11 cellular contexts compared by ENCODE assay signal in the genomic region with DNA sequence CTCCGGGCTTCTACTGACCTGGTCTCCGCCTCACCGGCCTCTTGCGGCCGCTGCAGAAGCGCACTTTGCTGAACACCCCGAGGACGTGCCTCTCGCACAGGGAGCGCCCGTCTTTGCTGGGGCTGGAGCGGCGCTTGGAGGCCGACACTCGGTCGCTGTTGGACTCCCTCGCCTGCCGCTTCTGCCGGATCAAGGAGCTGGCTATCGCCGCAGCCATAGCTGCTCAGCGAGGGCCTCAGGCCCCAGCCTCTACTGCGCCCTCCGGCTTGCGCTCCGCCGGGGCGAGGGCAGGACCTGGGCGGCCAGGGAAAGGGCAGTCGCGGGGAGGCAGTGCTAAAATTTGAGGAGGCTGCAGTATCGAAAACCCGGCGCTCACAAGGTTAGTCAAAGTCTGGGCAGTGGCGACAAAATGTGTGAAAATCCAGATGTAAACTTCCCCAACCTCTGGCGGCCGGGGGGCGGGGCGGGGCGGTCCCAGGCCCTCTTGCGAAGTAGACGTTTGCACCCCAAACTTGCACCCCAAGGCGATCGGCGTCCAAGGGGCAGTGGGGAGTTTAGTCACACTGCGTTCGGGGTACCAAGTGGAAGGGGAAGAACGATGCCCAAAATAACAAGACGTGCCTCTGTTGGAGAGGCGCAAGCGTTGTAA.
A peak's percentile ranks its signal among the peaks of the same experiment; 100 is the strongest.
DNase-seq lines count a peak whose midpoint lies in the region; ATAC-seq and TF ChIP-seq lines count a peak whose summit lies in the region.
"Had no signal": no experiment of that assay in that cellular context is flagged by ENCODE, and none has a peak within 500 bp of the region (broad histone marks: within the 10 kb centered on the region; RNA-seq: fewer than 3 reads in every experiment).

No MANE protein-coding gene starts in this region.

- peaks cover 9% of the 10 kb centered on the region for H3K4me1 ChIP-seq in neural progenitor cell
- H3K4me1 ChIP-seq in SJCRH30 = no peaks in the 10 kb centered on the region
- H3K4me1 ChIP-seq: BLaER1 treated with 17β-estradiol and CSF1 and Interleukin-3, amounts not matched to agents 10 nM and 100 nM had no signal

- H3K79me2 ChIP-seq in neural progenitor cell (ENCODE audit: low read depth) = no peaks in the 10 kb centered on the region

- peak overlapping the region; percentile 87 for H3K4me2 ChIP-seq in neural progenitor cell
- H3K4me2 ChIP-seq: BLaER1 treated with 17β-estradiol and CSF1 and Interleukin-3, amounts not matched to agents 10 nM and 100 nM had no signal

- H3F3A ChIP-seq in neural progenitor cell (ENCODE audit: low read depth) = peaks cover 17% of the 10 kb centered on the region

- H3K27me3 Mint-ChIP-seq in neural progenitor cell (ENCODE audit: insufficient read depth, low read depth) = peaks cover 14% of the 10 kb centered on the region
- peaks cover 48% of the 10 kb centered on the region for H3K27me3 Mint-ChIP-seq in activated T-helper 17 cell treated with anti-CD3 and anti-CD28 coated beads, Interleukin-2, amount 50 U/mL, for 72 hours

- DNase-seq in stimulated activated CD4-positive, alpha-beta T cell treated with anti-CD3 and anti-CD28 coated beads, Interleukin-15, amount 100 ng/mL, for 24 hours = peak; percentile 5
- no peak for DNase-seq in stimulated activated CD4-positive, alpha-beta T cell treated with anti-CD3 and anti-CD28 coated beads, Interleukin-1b, Interleukin-23, amount 100 ng/mL, for 48 hours
- DNase-seq in globus pallidus (ENCODE audit: low spot score) = peak; percentile 26
- DNase-seq in neural progenitor cell (ENCODE audit: low spot score) = peak; percentile 73
- DNase-seq in NCI-H510A treated with DMSO at 0.1 percent for 48 hours (lab: John Stamatoyannopoulos, UW) = no peak
- no peak for DNase-seq in SJCRH30
- DNase-seq: Karpas-422, T-helper 9 cell had no signal

- peaks cover 42% of the 10 kb centered on the region for H3K4me1 Mint-ChIP-seq in neural progenitor cell
- no peaks in the 10 kb centered on the region for H3K4me1 Mint-ChIP-seq in activated T-helper 17 cell treated with anti-CD3 and anti-CD28 coated beads, Interleukin-2, amount 50 U/mL, for 72 hours

- ATAC-seq in HG02870 (IDR thresholded peaks at IDR 0.05; ENCODE audit: unreplicated experiment) = no peak
- no peak for ATAC-seq in activated T-helper 17 cell treated with anti-CD3 and anti-CD28 coated beads, Interleukin-2, amount 50 U/mL, for 72 hours (replicated peaks)

- peak overlapping the region; percentile 99 for H3K4me3 Mint-ChIP-seq in neural progenitor cell
- H3K4me3 Mint-ChIP-seq in activated T-helper 17 cell treated with anti-CD3 and anti-CD28 coated beads, Interleukin-2, amount 50 U/mL, for 72 hours = no peak overlapping the region

- H2AFZ ChIP-seq in neural progenitor cell (replicated peaks) = peak overlapping the region; percentile 97

- H3K36me3 Mint-ChIP-seq in neural progenitor cell = peaks cover 26% of the 10 kb centered on the region
- no peaks in the 10 kb centered on the region for H3K36me3 Mint-ChIP-seq in activated T-helper 17 cell treated with anti-CD3 and anti-CD28 coated beads, Interleukin-2, amount 50 U/mL, for 72 hours (ENCODE audit: low read depth)

- no peak overlapping the region for H3K9ac ChIP-seq in neural progenitor cell
- H3K9ac ChIP-seq: BLaER1 treated with 17β-estradiol and CSF1 and Interleukin-3, amounts not matched to agents 10 nM and 100 nM had no signal

- H4K20me1 ChIP-seq in neural progenitor cell (ENCODE audit: low read depth) = peaks cover 6% of the 10 kb centered on the region
- H4K20me1 ChIP-seq: BLaER1 treated with 17β-estradiol and CSF1 and Interleukin-3, amounts not matched to agents 10 nM and 100 nM had no signal

- H3K27ac ChIP-seq in neural progenitor cell = no peak overlapping the region
- no peak overlapping the region for H3K27ac ChIP-seq in SJCRH30
- H3K27ac ChIP-seq: BLaER1 treated with 17β-estradiol and CSF1 and Interleukin-3, amounts not matched to agents 10 nM and 100 nM had no signal

- H3K9me3 Mint-ChIP-seq in neural progenitor cell = peaks cover 3% of the 10 kb centered on the region
- H3K9me3 Mint-ChIP-seq in activated T-helper 17 cell treated with anti-CD3 and anti-CD28 coated beads, Interleukin-2, amount 50 U/mL, for 72 hours = no peaks in the 10 kb centered on the region

- H3K4me3 ChIP-seq in neural progenitor cell (peak overlapping the region; percentile 52), SJCRH30 (no peak overlapping the region)
- H3K4me3 ChIP-seq: BLaER1 treated with 17β-estradiol and CSF1 and Interleukin-3, amounts not matched to agents 10 nM and 100 nM had no signal

- H3K36me3 ChIP-seq in neural progenitor cell (no peaks in the 10 kb centered on the region), SJCRH30 (no peaks in the 10 kb centered on the region)
- H3K36me3 ChIP-seq: BLaER1 treated with 17β-estradiol and CSF1 and Interleukin-3, amounts not matched to agents 10 nM and 100 nM had no signal

- H3K27ac Mint-ChIP-seq in neural progenitor cell = peak overlapping the region; percentile 91
- H3K27ac Mint-ChIP-seq in activated T-helper 17 cell treated with anti-CD3 and anti-CD28 coated beads, Interleukin-2, amount 50 U/mL, for 72 hours = no peak overlapping the region

- H3K9me3 ChIP-seq in neural progenitor cell (ENCODE audit: low read depth) = no peaks in the 10 kb centered on the region
- H3K9me3 ChIP-seq in SJCRH30 (replicated peaks) = no peaks in the 10 kb centered on the region

- no peak for TF ChIP-seq CTCF in neural progenitor cell (IDR thresholded peaks at IDR 0.05)

- H3K27me3 ChIP-seq in neural progenitor cell (peaks cover 69% of the 10 kb centered on the region), SJCRH30 (no peaks in the 10 kb centered on the region)
- H3K27me3 ChIP-seq: BLaER1 treated with 17β-estradiol and CSF1 and Interleukin-3, amounts not matched to agents 10 nM and 100 nM had no signal

Comparison
In these comparisons a context has a peak if more than half of its experiments do, and no peak if none do; other contexts are left out.
1. DNase-seq: peak in stimulated activated CD4-positive, alpha-beta T cell treated with anti-CD3 and anti-CD28 coated beads, Interleukin-15, amount 100 ng/mL, for 24 hours (single experiment), globus pallidus (single experiment) and neural progenitor cell (single experiment); none in stimulated activated CD4-positive, alpha-beta T cell treated with anti-CD3 and anti-CD28 coated beads, Interleukin-1b, Interleukin-23, amount 100 ng/mL, for 48 hours (single experiment), NCI-H510A treated with DMSO at 0.1 percent for 48 hours (single experiment) and SJCRH30 (0 of 2).